ENCODE assay signal across 12 cellular contexts in genomic region chr6:130027948-130028347, GRCh38. TPM values are rescaled to one million over a fixed set of nuclear protein-coding genes. Genes with fewer than 3 reads are reported as not detected.
A peak's percentile ranks its signal among the peaks of the same experiment; 100 is the strongest.
DNase-seq lines count a peak whose midpoint lies in the region; ATAC-seq, FAIRE-seq and TF ChIP-seq lines count a peak whose summit lies in the region.
"Had no signal": no experiment of that assay in that cellular context is flagged by ENCODE, and none has a peak within 500 bp of the region (broad histone marks: within the 10 kb centered on the region; RNA-seq: fewer than 3 reads in every experiment).

No MANE protein-coding gene starts in this region.

- H2AFZ ChIP-seq in GM12878 (ENCODE audit: control insufficient read depth, low read depth, low read length), result peak overlapping the region; percentile 22; the same call in 1 of the 2 replicates

- TF ChIP-seq POLR2A in GM12878 (IDR thresholded peaks at IDR 0.05; ENCODE audit: low read depth, low read length), result no peak

- TF ChIP-seq EP300 in GM12878 (IDR thresholded peaks at IDR 0.05; ENCODE audit: borderline replicate concordance in 1 of 2, control insufficient read depth in 1 of 2, low read depth in 2 of 2, low read length in 2 of 2), result no peak

- POLR2A ChIA-PET in GM12878 (lab: Charles Lee), result no interaction called here

- FAIRE-seq in GM12878 (lab: Jason Lieb, UNC), result no peak
- FAIRE-seq: G401.6 had no signal

- H3K4me2 ChIP-seq in GM12878 (ENCODE audit: control insufficient read depth, insufficient read depth), result peak overlapping the region; percentile 24; the same call in 1 of the 2 replicates

- WGBS in GM12878 (ENCODE audit: insufficient coverage, insufficient replicate concordance, low lambda C conversion rate, missing lambda C conversion rate), result 4% methylated on average over 1 of the region's 1 CpG

- no peak for TF ChIP-seq RAD21 in GM12878 (IDR thresholded peaks at IDR 0.05; ENCODE audit: insufficient read depth, low read depth, low read length)

- H3K79me2 ChIP-seq in GM12878 (ENCODE audit: control insufficient read depth, insufficient read depth, low read length), result no peaks in the 10 kb centered on the region

- no peak overlapping the region for H3K4me3 ChIP-seq in GM12878
- H3K4me3 ChIP-seq: lung had no signal

- peaks cover 14% of the 10 kb centered on the region; the same call in 1 of the 2 replicates for H3K4me1 ChIP-seq in GM12878 (ENCODE audit: control insufficient read depth, insufficient read depth, low read length)

- BruUV-seq in GM12878 (replicated peaks; lab: Mats Ljungman, UMichigan), result no TSS peak

- H3K9me3 ChIP-seq in GM12878 (replicated peaks; ENCODE audit: control insufficient read depth, insufficient read depth, low read length), result no peaks in the 10 kb centered on the region

- H3K27me3 ChIP-seq in GM12878 (replicated peaks in 1 of 2; ENCODE audit: control insufficient read depth in 2 of 2, insufficient read depth in 2 of 2, low read length in 1 of 2), result no peaks in the 10 kb centered on the region

- DNase-seq in GM12878 (ENCODE audit: low read depth, low spot score) (no peak), superior temporal gyrus (ENCODE audit: extremely low spot score) (no peak), AG08395 (ENCODE audit: low spot score) (no peak), islet precursor cell (no peak)
- no peak for DNase-seq in stimulated activated CD4-positive, alpha-beta T cell treated with anti-CD3 and anti-CD28 coated beads, Interleukin-4, amount 100 ng/mL, for 24 hours
- DNase-seq: stimulated activated CD4-positive, alpha-beta T cell treated with anti-CD3 and anti-CD28 coated beads, Interleukin-2, amount 100 ng/mL, for 24 hours had no signal

- RAD21 ChIA-PET in GM12878 (lab: Charles Lee; ENCODE audit: unreplicated experiment), result interaction anchor here (1.2 kb wide), 1 partner anchor 530 kb away, joined by 4 read pairs; no protein-coding TSS in a partner anchor

- intact Hi-C loops in GM12878 (cut with micrococcal nuclease; ENCODE audit: unreplicated experiment), result no loop called here

- H3K27ac ChIP-seq in GM12878 (ENCODE audit: control insufficient read depth, insufficient read depth), result no peak overlapping the region
- H3K27ac ChIP-seq: RWPE1 had no signal

- SMC1A ChIA-PET in GM12878 (lab: Charles Lee; ENCODE audit: uncharacterized antibody, unreplicated experiment), result interaction anchor here (1.1 to 1.3 kb wide), 6 partner anchors 14 to 298 kb away, joined by 3 read pairs; no protein-coding TSS in a partner anchor

- H3K9ac ChIP-seq in GM12878 (ENCODE audit: control insufficient read depth, insufficient read depth, low read length), result no peak overlapping the region

- CTCF ChIA-PET in GM12878 (lab: Yijun Ruan, JAX), result interaction anchor here (0.9 kb wide), 2 partner anchors 8 to 527 kb away, joined by 3 read pairs; no protein-coding TSS in a partner anchor

- TF ChIP-seq CTCF in GM12878 (IDR thresholded peaks at IDR 0.05 in 2 of 3, conservative IDR thresholded peaks at IDR 0.05 in 1 of 3; ENCODE audit: control insufficient read depth in 2 of 3, extremely low read depth in 1 of 3, insufficient read depth in 1 of 3, low read depth in 3 of 3, low read length in 3 of 3), result no peak

- ATAC-seq in GM18517 (IDR thresholded peaks at IDR 0.05; ENCODE audit: unreplicated experiment) (peak; percentile 83), GM21390 (IDR thresholded peaks at IDR 0.05; ENCODE audit: unreplicated experiment) (peak; percentile 86), HG03196 (IDR thresholded peaks at IDR 0.05; ENCODE audit: unreplicated experiment) (peak; percentile 89), GM12878 (peak; percentile 89)

- no peaks in the 10 kb centered on the region for H4K20me1 ChIP-seq in GM12878 (ENCODE audit: control insufficient read depth, insufficient read depth)

- H3K36me3 ChIP-seq in GM12878 (ENCODE audit: control insufficient read depth in 2 of 2, insufficient read depth in 2 of 2, low read length in 1 of 2), result no peaks in the 10 kb centered on the region

- in situ Hi-C loops in GM12878 (cut with MboI), result loop anchor here (5.0 kb wide), 2 partner anchors 131 to 431 kb away; no protein-coding TSS in a partner anchor

TF ChIP-seq in GM12878, 131 proteins besides CTCF, POLR2A, EP300 and RAD21 (continues in another document):
- TF ChIP-seq IRF4 (IDR thresholded peaks at IDR 0.05; ENCODE audit: low read depth, low read length) (no peak), TCF3 (IDR thresholded peaks at IDR 0.05; ENCODE audit: borderline replicate concordance, insufficient read depth, low read depth, low read length) (no peak), IRF5 (IDR thresholded peaks at IDR 0.05; ENCODE audit: borderline replicate concordance) (no peak), BRCA1 (IDR thresholded peaks at IDR 0.05; ENCODE audit: low read depth, low read length) (no peak), SMAD5 (IDR thresholded peaks at IDR 0.05; ENCODE audit: low read depth) (no peak), ZZZ3 (IDR thresholded peaks at IDR 0.05; ENCODE audit: control insufficient read depth, insufficient read length, low read depth) (no peak), CHD4 (IDR thresholded peaks at IDR 0.05) (no peak), NFIC (IDR thresholded peaks at IDR 0.05; ENCODE audit: low read depth, low read length) (0 out of 2 replicates have a peak, but pooled peaks have one; percentile 26), JUNB (IDR thresholded peaks at IDR 0.05) (no peak), HDGF (IDR thresholded peaks at IDR 0.05) (no peak), TAF1 (IDR thresholded peaks at IDR 0.05; ENCODE audit: borderline replicate concordance, low read depth, low read length) (no peak), TARDBP (IDR thresholded peaks at IDR 0.05; ENCODE audit: borderline replicate concordance) (no peak), FOXM1 (IDR thresholded peaks at IDR 0.05; ENCODE audit: low read depth, low read length) (no peak), ZNF384 (IDR thresholded peaks at IDR 0.05; ENCODE audit: borderline replicate concordance, low read depth, low read length) (peak; percentile 90)
- TF ChIP-seq, protein P1, sequence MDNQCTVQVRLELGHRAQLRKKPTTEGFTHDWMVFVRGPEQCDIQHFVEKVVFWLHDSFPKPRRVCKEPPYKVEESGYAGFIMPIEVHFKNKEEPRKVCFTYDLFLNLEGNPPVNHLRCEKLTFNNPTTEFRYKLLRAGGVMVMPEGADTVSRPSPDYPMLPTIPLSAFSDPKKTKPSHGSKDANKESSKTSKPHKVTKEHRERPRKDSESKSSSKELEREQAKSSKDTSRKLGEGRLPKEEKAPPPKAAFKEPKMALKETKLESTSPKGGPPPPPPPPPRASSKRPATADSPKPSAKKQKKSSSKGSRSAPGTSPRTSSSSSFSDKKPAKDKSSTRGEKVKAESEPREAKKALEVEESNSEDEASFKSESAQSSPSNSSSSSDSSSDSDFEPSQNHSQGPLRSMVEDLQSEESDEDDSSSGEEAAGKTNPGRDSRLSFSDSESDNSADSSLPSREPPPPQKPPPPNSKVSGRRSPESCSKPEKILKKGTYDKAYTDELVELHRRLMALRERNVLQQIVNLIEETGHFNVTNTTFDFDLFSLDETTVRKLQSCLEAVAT (IDR thresholded peaks at IDR 0.05), result no peak
- TF ChIP-seq, protein P2, sequence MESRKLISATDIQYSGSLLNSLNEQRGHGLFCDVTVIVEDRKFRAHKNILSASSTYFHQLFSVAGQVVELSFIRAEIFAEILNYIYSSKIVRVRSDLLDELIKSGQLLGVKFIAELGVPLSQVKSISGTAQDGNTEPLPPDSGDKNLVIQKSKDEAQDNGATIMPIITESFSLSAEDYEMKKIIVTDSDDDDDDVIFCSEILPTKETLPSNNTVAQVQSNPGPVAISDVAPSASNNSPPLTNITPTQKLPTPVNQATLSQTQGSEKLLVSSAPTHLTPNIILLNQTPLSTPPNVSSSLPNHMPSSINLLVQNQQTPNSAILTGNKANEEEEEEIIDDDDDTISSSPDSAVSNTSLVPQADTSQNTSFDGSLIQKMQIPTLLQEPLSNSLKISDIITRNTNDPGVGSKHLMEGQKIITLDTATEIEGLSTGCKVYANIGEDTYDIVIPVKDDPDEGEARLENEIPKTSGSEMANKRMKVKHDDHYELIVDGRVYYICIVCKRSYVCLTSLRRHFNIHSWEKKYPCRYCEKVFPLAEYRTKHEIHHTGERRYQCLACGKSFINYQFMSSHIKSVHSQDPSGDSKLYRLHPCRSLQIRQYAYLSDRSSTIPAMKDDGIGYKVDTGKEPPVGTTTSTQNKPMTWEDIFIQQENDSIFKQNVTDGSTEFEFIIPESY (IDR thresholded peaks at IDR 0.05), result no peak

RNA-seq across cellular contexts. Expression of gene L3MBTL3, which starts 9.6 kb away (rescaled TPM):
- 24.3 and 28.1 TPM in 2 replicates for total RNA-seq in GM12878 (2013; cell fraction: nucleolus; rRNA removed)
- total RNA-seq in GM12878 (2014; rRNA removed) (2.9 and 4.2 TPM in 2 replicates), GM12878 (2014; rRNA removed; fragmentation: Illumina TruSeq; extraction: Trizol) (5.3 and 6.5 TPM in 2 replicates), GM12878 (2021) (5.3 and 9.4 TPM in 2 replicates)
- 3.7 TPM for polyA plus RNA-seq in GM12878 (2011; ENCODE audit: low read depth)
- polyA plus RNA-seq in GM12878 (2011; rRNA removed) (8.8 and 8.9 TPM in 2 replicates), GM12878 (2014; fragmentation: Illumina TruSeq; extraction: Trizol) (6.9 and 8.6 TPM in 2 replicates), GM12878 (2014; fragmentation: Nextera tagmentation; extraction: Ambion mirVana) (1 to 10 TPM; 1.6 to 6.2 TPM), GM12878 (2014; rRNA removed) (6.0 and 6.2 TPM in 2 replicates), GM12878 (2016; fragmentation: Nextera tagmentation; extraction: Ambion mirVana) (1 to 10 TPM in 1 of 2 experiments, under 1 TPM in 1; 0.71 to 2.0 TPM)
- 2.7 and 3.1 TPM in 2 replicates for polyA plus RNA-seq in GM12878 (2011; cell fraction: cytosol; rRNA removed)
- 10.1 and 16.3 TPM in 2 replicates for polyA plus RNA-seq in GM12878 (2011; cell fraction: nucleus; rRNA removed)
- 3.6 and 5.4 TPM in 2 replicates for polyA plus RNA-seq in GM12878 (2012)
- 4.0 and 7.5 TPM in 2 replicates for polyA minus RNA-seq in GM12878 (2011; rRNA and poly(A)+ RNA removed)
- polyA minus RNA-seq in GM12878 (2011; cell fraction: cytosol; rRNA and poly(A)+ RNA removed), result 2.7 and 6.0 TPM in 2 replicates
- polyA minus RNA-seq in GM12878 (2011; cell fraction: nucleus; rRNA and poly(A)+ RNA removed), result 8.3 and 13.3 TPM in 2 replicates
